In genomic region chr5:72637058-72637457, GRCh38 we compare ENCODE assay signal across 9 cellular contexts.
ATAC-seq and TF ChIP-seq lines count a peak whose summit lies in the region.
"Had no signal": no experiment of that assay in that cellular context is flagged by ENCODE, and none has a peak within 500 bp of the region (broad histone marks: within the 10 kb centered on the region; RNA-seq: fewer than 3 reads in every experiment).

No MANE protein-coding gene starts in this region.

- POLR2A ChIA-PET in HEK293 (lab: Yijun Ruan, JAX) = no interaction called here

- no peak overlapping the region for H3K4me3 ChIP-seq in HEK293 (ENCODE audit: low read depth, low read length)
- H3K4me3 ChIP-seq: A549; BLaER1; BLaER1 treated with 17β-estradiol and CSF1 and Interleukin-3, amounts not matched to agents 10 nM and 100 nM had no signal

- H3K36me3 ChIP-seq in HEK293 (ENCODE audit: control insufficient read depth in 2 of 2, insufficient read depth in 1 of 2, low read length in 2 of 2) = no peaks in the 10 kb centered on the region
- H3K36me3 ChIP-seq: BE2C; BLaER1; BLaER1 treated with 17β-estradiol and CSF1 and Interleukin-3, amounts not matched to agents 10 nM and 100 nM had no signal

- no peak for TF ChIP-seq CTCF in HEK293 (tag by site-specific recombination; IDR thresholded peaks at IDR 0.05)

- ATAC-seq in GM19467 (IDR thresholded peaks at IDR 0.05; ENCODE audit: unreplicated experiment) = no peak
- ATAC-seq: A549; CD8-positive, alpha-beta T cell had no signal

- CTCF ChIA-PET in HEK293 (lab: Yijun Ruan, JAX) = no interaction called here

- H3K9me3 ChIP-seq in HEK293 (ENCODE audit: control insufficient read depth, insufficient read depth, low read depth, low read length) = no peaks in the 10 kb centered on the region
- H3K9me3 ChIP-seq: A549; BE2C; BLaER1; BLaER1 treated with 17β-estradiol and CSF1 and Interleukin-3, amounts not matched to agents 10 nM and 100 nM; Caco-2 had no signal

- H3K4me1 ChIP-seq in HEK293 (ENCODE audit: control insufficient read depth, insufficient read depth, low read length) = no peaks in the 10 kb centered on the region
- H3K4me1 ChIP-seq: BE2C; BLaER1; BLaER1 treated with 17β-estradiol and CSF1 and Interleukin-3, amounts not matched to agents 10 nM and 100 nM had no signal

- H3K27ac ChIP-seq in HEK293 (ENCODE audit: extremely low read depth, low read depth, low read length) = no peak overlapping the region
- H3K27ac ChIP-seq: 22Rv1; A549; BLaER1; BLaER1 treated with 17β-estradiol and CSF1 and Interleukin-3, amounts not matched to agents 10 nM and 100 nM had no signal

TF ChIP-seq in HEK293, 187 proteins besides CTCF, POLR2A, EP300 and RAD21:
- TF ChIP-seq PRDM1 (tag by site-specific recombination; IDR thresholded peaks at IDR 0.05) (peak; percentile 52; the same call in 1 of the 2 replicates), ZNF175 (tag by site-specific recombination; IDR thresholded peaks at IDR 0.05) (no peak), TRIM28 (IDR thresholded peaks at IDR 0.05; ENCODE audit: borderline replicate concordance, low read length) (no peak), ZNF366 (tag by site-specific recombination; conservative IDR thresholded peaks at IDR 0.05) (peak; percentile 59; the same call in 1 of the 2 replicates), ZNF354C (tag by site-specific recombination; IDR thresholded peaks at IDR 0.05; ENCODE audit: borderline replicate concordance, low read depth) (no peak), ZFP3 (tag by site-specific recombination; IDR thresholded peaks at IDR 0.05; ENCODE audit: low read depth) (no peak), ZNF677 (tag by site-specific recombination; IDR thresholded peaks at IDR 0.05) (no peak)
- TF ChIP-seq, protein P1, sequence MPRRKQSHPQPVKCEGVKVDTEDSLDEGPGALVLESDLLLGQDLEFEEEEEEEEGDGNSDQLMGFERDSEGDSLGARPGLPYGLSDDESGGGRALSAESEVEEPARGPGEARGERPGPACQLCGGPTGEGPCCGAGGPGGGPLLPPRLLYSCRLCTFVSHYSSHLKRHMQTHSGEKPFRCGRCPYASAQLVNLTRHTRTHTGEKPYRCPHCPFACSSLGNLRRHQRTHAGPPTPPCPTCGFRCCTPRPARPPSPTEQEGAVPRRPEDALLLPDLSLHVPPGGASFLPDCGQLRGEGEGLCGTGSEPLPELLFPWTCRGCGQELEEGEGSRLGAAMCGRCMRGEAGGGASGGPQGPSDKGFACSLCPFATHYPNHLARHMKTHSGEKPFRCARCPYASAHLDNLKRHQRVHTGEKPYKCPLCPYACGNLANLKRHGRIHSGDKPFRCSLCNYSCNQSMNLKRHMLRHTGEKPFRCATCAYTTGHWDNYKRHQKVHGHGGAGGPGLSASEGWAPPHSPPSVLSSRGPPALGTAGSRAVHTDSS (tag by site-specific recombination; IDR thresholded peaks at IDR 0.05) = no peak
